In the genomic region with DNA sequence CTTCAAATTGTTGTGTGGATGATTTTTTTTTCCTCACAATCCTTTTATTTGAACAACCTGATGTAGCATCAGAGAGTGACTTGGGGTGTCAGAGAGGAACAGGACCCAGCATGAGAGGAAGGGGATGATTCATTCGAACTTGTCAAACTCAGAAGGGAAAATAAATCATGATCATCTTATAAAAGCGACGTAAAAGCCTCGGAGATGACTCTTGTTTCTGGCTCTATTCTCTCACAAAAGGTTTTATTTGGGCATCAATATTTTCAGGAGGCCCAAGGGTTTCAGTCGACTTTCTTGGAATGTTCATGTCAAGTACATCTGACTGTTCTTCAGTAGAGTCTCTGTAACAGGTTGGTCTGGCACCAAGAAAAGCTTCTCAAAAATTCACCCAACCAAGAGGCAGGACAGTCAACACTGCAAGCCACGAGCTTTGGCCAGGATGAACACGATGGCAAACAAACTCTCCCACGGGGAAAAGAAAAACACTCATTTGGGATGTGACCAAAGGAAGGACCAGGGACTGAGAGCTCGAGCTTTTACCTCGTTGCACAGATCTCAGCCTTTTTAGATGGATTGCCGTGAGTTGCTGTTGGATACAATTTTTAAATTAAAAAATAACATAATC, we compare ENCODE assay signal across 15 cellular contexts. TPM values are rescaled to one million over a fixed set of nuclear protein-coding genes. Genes with fewer than 3 reads are reported as not detected.
A peak's percentile ranks its signal among the peaks of the same experiment; 100 is the strongest.
DNase-seq lines count a peak whose midpoint lies in the region; ATAC-seq and TF ChIP-seq lines count a peak whose summit lies in the region.
"Had no signal": no experiment of that assay in that cellular context is flagged by ENCODE, and none has a peak within 500 bp of the region (broad histone marks: within the 10 kb centered on the region; RNA-seq: fewer than 3 reads in every experiment).

No MANE protein-coding gene starts in this region.

- intact Hi-C loops in CD4-positive, alpha-beta T cell (cut with DNase I, micrococcal nuclease): loop anchor here (5.0 to 10.0 kb wide), 2 partner anchors 51 to 72 kb away; no protein-coding TSS in a partner anchor
- intact Hi-C loops in IMR-90 (cut with micrococcal nuclease): no loop called here

- peaks cover 79% of the 10 kb centered on the region for H3K79me2 ChIP-seq in osteoblast (ENCODE audit: insufficient read depth, low read length)

- H3K4me1 Mint-ChIP-seq in CD4-positive, alpha-beta T cell (ENCODE audit: low read depth): peaks cover 90% of the 10 kb centered on the region

- H2AFZ ChIP-seq in IMR-90 (replicated peaks; ENCODE audit: low read length, poor library complexity) (no peak overlapping the region), osteoblast (ENCODE audit: low read length) (no peak overlapping the region)

- POLR2A ChIA-PET in CD4-positive, alpha-beta T cell (lab: Charles Lee): no interaction called here
- POLR2A ChIA-PET in IMR-90 (lab: Charles Lee; ENCODE audit: unreplicated experiment): interaction anchor here (0.9 kb wide), 1 partner anchor 61 kb away, joined by 3 read pairs; no protein-coding TSS in a partner anchor

- H2BK15ac ChIP-seq in IMR-90 (ENCODE audit: low read depth, low read length): 0 out of 3 replicates have a peak overlapping the region, but pooled peaks have one; percentile 8

- no peak overlapping the region for H3K56ac ChIP-seq in IMR-90 (ENCODE audit: extremely low read depth, insufficient read depth, low read length)

- no peak overlapping the region for H2BK5ac ChIP-seq in IMR-90 (ENCODE audit: low read depth, low read length, poor library complexity, severe bottlenecking)

- H3K36me3 ChIP-seq in IMR-90 (ENCODE audit: control insufficient read depth, insufficient read depth, low read length) (no peaks in the 10 kb centered on the region), osteoblast (ENCODE audit: insufficient read depth, low read length) (peaks cover 12% of the 10 kb centered on the region)

- H2AK9ac ChIP-seq in IMR-90 (replicated peaks; ENCODE audit: low read depth, low read length, poor library complexity): no peak overlapping the region

- H3K27ac Mint-ChIP-seq in CD4-positive, alpha-beta T cell: peak overlapping the region; percentile 21
- H3K27ac Mint-ChIP-seq: CD8-positive, alpha-beta T cell; nephron had no signal

- DNase-seq in CD4-positive, alpha-beta T cell: no peak
- no peak for DNase-seq in IMR-90
- peak; percentile 16 to 86 for DNase-seq in cerebellar nuclear complex (lab: John Stamatoyannopoulos, UW)
- no peak for DNase-seq in osteoblast (ENCODE audit: insufficient read length, low spot score, missing footprints)
- DNase-seq in NCI-H128 (lab: John Stamatoyannopoulos, UW; ENCODE audit: unreplicated experiment): no peak
- no peak for DNase-seq in stimulated activated CD4-positive, alpha-beta T cell treated with anti-CD3 and anti-CD28 coated beads, Interleukin-4, amount 100 ng/mL, for 1 hour
- no peak for DNase-seq in NCI-H1048 (lab: John Stamatoyannopoulos, UW)
- DNase-seq in AG08396 (ENCODE audit: low spot score): no peak
- DNase-seq: activated CD4-positive, alpha-beta T cell treated with anti-CD3 and anti-CD28 coated beads, Interleukin-2, amount 10 ng/mL, durations not matched to agents 24 days and 14 days; CD8-positive, alpha-beta T cell; stimulated activated naive CD4-positive, alpha-beta T cell treated with Interleukin-2 at 50 U/mL for 16 hours had no signal

- peak overlapping the region; percentile 43; the same call in 1 of the 2 replicates for H2BK120ac ChIP-seq in IMR-90 (ENCODE audit: low read depth, low read length)

- H4K8ac ChIP-seq in IMR-90 (ENCODE audit: low read depth in 2 of 2, low read length in 2 of 2): no peak overlapping the region

- H3K4me3 Mint-ChIP-seq in CD4-positive, alpha-beta T cell: no peak overlapping the region
- H3K4me3 Mint-ChIP-seq: activated CD4-positive, alpha-beta T cell treated with anti-CD3 and anti-CD28 coated beads, Interleukin-2, amount 10 ng/mL, durations not matched to agents 24 days and 14 days; CD8-positive, alpha-beta T cell; nephron had no signal

- no peak overlapping the region for H3K27ac ChIP-seq in CD4-positive, alpha-beta T cell (ENCODE audit: low read depth, low read length)
- H3K27ac ChIP-seq in IMR-90 (ENCODE audit: insufficient read depth, low read length) (no peak overlapping the region), osteoblast (ENCODE audit: low read depth, low read length) (peak overlapping the region; percentile 94)

- TF ChIP-seq CTCF in CD4-positive, alpha-beta T cell (IDR thresholded peaks at IDR 0.05): no peak
- no peak for TF ChIP-seq CTCF in IMR-90 (conservative IDR thresholded peaks at IDR 0.05; ENCODE audit: low read depth, low read length)
- no peak for TF ChIP-seq CTCF in osteoblast (IDR thresholded peaks at IDR 0.05; ENCODE audit: extremely low read depth, low read depth, low read length)

- no peaks in the 10 kb centered on the region for H3K27me3 Mint-ChIP-seq in CD4-positive, alpha-beta T cell
- H3K27me3 Mint-ChIP-seq: brain, IgD-negative memory B cell had no signal

- dilution Hi-C loops in IMR-90 (cut with HindIII; ENCODE audit: low sequenced_read_pairs, unreplicated experiment): no loop called here

- H4K91ac ChIP-seq in IMR-90 (ENCODE audit: insufficient read depth, low read depth, low read length): no peak overlapping the region

- peaks cover 5% of the 10 kb centered on the region; the same call in 1 of the 2 replicates for H3K9me1 ChIP-seq in IMR-90 (ENCODE audit: insufficient read depth, low read length)

- H3K9me3 ChIP-seq in CD4-positive, alpha-beta T cell (ENCODE audit: control insufficient read depth, low read length): no peaks in the 10 kb centered on the region
- H3K9me3 ChIP-seq in IMR-90 (ENCODE audit: control insufficient read depth, insufficient read depth, low read length) (no peaks in the 10 kb centered on the region), osteoblast (ENCODE audit: low read depth, low read length) (no peaks in the 10 kb centered on the region)
- H3K9me3 ChIP-seq: heart left ventricle had no signal

- H3K4me1 ChIP-seq in IMR-90 (ENCODE audit: control insufficient read depth, insufficient read depth, low read length) (peaks cover 2% of the 10 kb centered on the region), osteoblast (ENCODE audit: insufficient read depth, low read length) (peaks cover 59% of the 10 kb centered on the region)

- H3K79me1 ChIP-seq in IMR-90 (ENCODE audit: low read depth in 1 of 2, low read length in 2 of 2): peaks cover 3 to 8% of the 10 kb centered on the region in 2 experiments; a peak in 1 of 4 replicates

- peaks cover 25% of the 10 kb centered on the region for H3K36me3 Mint-ChIP-seq in CD4-positive, alpha-beta T cell (ENCODE audit: low read depth)

- no peak for TF ChIP-seq POLR2A in IMR-90 (IDR thresholded peaks at IDR 0.05; ENCODE audit: low read depth, low read length)

- no peak for TF ChIP-seq RAD21 in IMR-90 (IDR thresholded peaks at IDR 0.05; ENCODE audit: low read length)

- H3K4me2 ChIP-seq in IMR-90 (ENCODE audit: low read depth, low read length) (no peak overlapping the region), osteoblast (ENCODE audit: insufficient read depth, low read length) (peak overlapping the region; percentile 62)

- H3K9me3 Mint-ChIP-seq in CD4-positive, alpha-beta T cell: no peaks in the 10 kb centered on the region
- H3K9me3 Mint-ChIP-seq: activated CD4-positive, alpha-beta T cell treated with anti-CD3 and anti-CD28 coated beads, Interleukin-2, amount 10 ng/mL, durations not matched to agents 24 days and 14 days; brain; CD8-positive, alpha-beta T cell; IgD-negative memory B cell; nephron had no signal

- H2AK5ac ChIP-seq in IMR-90 (ENCODE audit: low read depth, low read length): peak overlapping the region; percentile 86

- no peaks in the 10 kb centered on the region for H3K27me3 ChIP-seq in CD4-positive, alpha-beta T cell (ENCODE audit: control insufficient read depth, insufficient read depth, low read length)
- H3K27me3 ChIP-seq in IMR-90 (ENCODE audit: control insufficient read depth, insufficient read depth, low read length): no peaks in the 10 kb centered on the region
- H3K27me3 ChIP-seq in osteoblast (ENCODE audit: insufficient read depth, low read length): no peaks in the 10 kb centered on the region
- H3K27me3 ChIP-seq: heart left ventricle had no signal

- H2BK20ac ChIP-seq in IMR-90 (ENCODE audit: low read depth, low read length): peak overlapping the region; percentile 16

- no TSS peak for BruUV-seq in IMR-90 (replicated peaks; lab: Mats Ljungman, UMichigan)

- peak overlapping the region; percentile 58; the same call in 1 of the 2 replicates for H3K14ac ChIP-seq in IMR-90 (replicated peaks; ENCODE audit: low read depth, low read length)

- in situ Hi-C loops in IMR-90 (cut with MboI; ENCODE audit: low sequenced_read_pairs): no loop called here

- peak overlapping the region; percentile 66; the same call in 1 of the 2 replicates for H3K23ac ChIP-seq in IMR-90 (ENCODE audit: low read depth, low read length)

- H4K5ac ChIP-seq in IMR-90 (ENCODE audit: low read depth, low read length): no peak overlapping the region

- no peak overlapping the region for H3K4me3 ChIP-seq in IMR-90 (ENCODE audit: insufficient read depth, low read depth, low read length)
- peak overlapping the region; percentile 8 for H3K4me3 ChIP-seq in osteoblast (ENCODE audit: insufficient read depth, low read length)
- H3K4me3 ChIP-seq: heart left ventricle had no signal

- H3K9ac ChIP-seq in IMR-90 (ENCODE audit: low read depth, low read length): no peak overlapping the region

- 72% methylated on average over 3 of the region's 11 CpGs; no CpG with 5 or more reads in 1 of the 2 experiments for WGBS in IMR-90 (ENCODE audit: extremely low coverage in 2 of 2, insufficient read length in 1 of 2), 2 experiments

- H3K4ac ChIP-seq in IMR-90 (ENCODE audit: low read depth, low read length): peak overlapping the region; percentile 14; the same call in 1 of the 2 replicates

- H4K20me1 ChIP-seq in IMR-90 (ENCODE audit: insufficient read depth, low read length) (no peaks in the 10 kb centered on the region), osteoblast (ENCODE audit: insufficient read depth, low read length) (no peaks in the 10 kb centered on the region)

- CTCF ChIA-PET in CD4-positive, alpha-beta T cell (lab: Charles Lee): no interaction called here
- CTCF ChIA-PET in IMR-90 (lab: Yijun Ruan, JAX): interaction anchor here (0.6 to 1.0 kb wide), 3 partner anchors 49 to 765 kb away, joined by 3 read pairs; no protein-coding TSS in a partner anchor

- no peak for ATAC-seq in CD4-positive, alpha-beta T cell (ENCODE audit: poor library complexity)
- peak; percentile 15 for ATAC-seq in IMR-90 (ENCODE audit: low read depth)
- ATAC-seq: CD8-positive, alpha-beta T cell had no signal

- H3K18ac ChIP-seq in IMR-90 (ENCODE audit: low read depth, low read length): no peak overlapping the region

TF ChIP-seq in IMR-90, 13 proteins besides CTCF, POLR2A, EP300 and RAD21 (continues in another document):
- TF ChIP-seq CEBPB (IDR thresholded peaks at IDR 0.05; ENCODE audit: low read depth, low read length): no peak

RNA-seq across cellular contexts. Expression of a gene that starts 55.1 kb away (rescaled TPM):
- 10 to 100 TPM; 69.5 to 72.3 TPM for total RNA-seq in CD4-positive, alpha-beta T cell
- total RNA-seq in IMR-90 (2012; rRNA removed) (5.2 and 5.6 TPM in 2 replicates), osteoblast (125 and 130 TPM in 2 replicates)
- polyA plus RNA-seq in IMR-90 (2012; rRNA removed): 15.4 and 17.2 TPM in 2 replicates
- 11.0 and 13.8 TPM in 2 replicates for polyA plus RNA-seq in IMR-90 (2012; cell fraction: cytosol; rRNA removed)
- 8.9 TPM in 2 replicates for polyA plus RNA-seq in IMR-90 (2012; cell fraction: nucleus; rRNA removed; ENCODE audit: low replicate concordance)

Comparison
In these comparisons a context has a peak if more than half of its experiments do, and no peak if none do; other contexts are left out.
1. DNase-seq: peak in cerebellar nuclear complex (2 of 2); none in CD4-positive, alpha-beta T cell (0 of 10), IMR-90 (single experiment), osteoblast (single experiment), NCI-H128 (single experiment), stimulated activated CD4-positive, alpha-beta T cell treated with anti-CD3 and anti-CD28 coated beads, Interleukin-4, amount 100 ng/mL, for 1 hour (single experiment), NCI-H1048 (single experiment) and AG08396 (single experiment).
2. RNA of a gene that starts 55.1 kb away (total RNA-seq): 125 to 130 TPM in osteoblast and 69.5 to 72.3 TPM in CD4-positive, alpha-beta T cell; 5.2 to 5.6 TPM in IMR-90; every median in the first group is over 10 times any median in the second.